9 cellular contexts compared by ENCODE assay signal in the genomic region with DNA sequence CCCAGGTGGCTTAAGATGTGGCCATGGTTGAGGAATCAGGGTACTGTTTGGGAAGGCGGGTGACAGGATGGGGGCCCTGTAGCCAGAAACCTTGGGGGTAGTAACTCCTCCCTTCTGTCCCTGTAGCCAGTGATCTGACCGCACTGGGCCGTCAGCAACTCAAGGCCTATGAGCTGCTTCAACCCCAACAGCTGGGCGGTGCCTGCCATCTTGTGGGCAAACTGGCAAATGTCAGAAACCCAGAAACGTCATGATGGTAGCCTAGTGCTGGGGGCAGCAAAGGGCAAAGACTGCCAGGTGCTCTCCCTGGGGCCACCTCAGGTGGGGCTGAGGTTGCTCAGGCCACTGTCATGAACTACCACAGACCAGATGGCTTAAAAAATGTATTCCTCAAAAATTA. TPM values are rescaled to one million over a fixed set of nuclear protein-coding genes. Genes with fewer than 3 reads are reported as not detected.
DNase-seq lines count a peak whose midpoint lies in the region; ATAC-seq and TF ChIP-seq lines count a peak whose summit lies in the region.
"Had no signal": no experiment of that assay in that cellular context is flagged by ENCODE, and none has a peak within 500 bp of the region (broad histone marks: within the 10 kb centered on the region; RNA-seq: fewer than 3 reads in every experiment).

No MANE protein-coding gene starts in this region.

- no peak overlapping the region for H3K4me3 Mint-ChIP-seq in endodermal cell

- ATAC-seq in HG03521 (IDR thresholded peaks at IDR 0.05; ENCODE audit: unreplicated experiment) (no peak), GM21786 (IDR thresholded peaks at IDR 0.05; ENCODE audit: unreplicated experiment) (no peak)

- no peak overlapping the region for H3K9ac ChIP-seq in endodermal cell (ENCODE audit: extremely low read depth, low read length, poor library complexity, severe bottlenecking)

- peak; percentile 44 for DNase-seq in CD1c-positive myeloid dendritic cell (ENCODE audit: extremely low spot score)
- DNase-seq in HCEC 1CT: peak; percentile 36
- peak; percentile 34 for DNase-seq in SK-N-DZ (ENCODE audit: low spot score)
- DNase-seq in endodermal cell: peak; percentile 87
- peak; percentile 95 for DNase-seq in osteoblast (ENCODE audit: insufficient read length, low spot score, missing footprints)
- no peak for DNase-seq in mesenteric fat pad (ENCODE audit: low spot score)
- DNase-seq: naive B cell had no signal

- H3K4me1 Mint-ChIP-seq in endodermal cell: peaks cover 4% of the 10 kb centered on the region

- H3K9me3 Mint-ChIP-seq in endodermal cell: peaks cover 2% of the 10 kb centered on the region

- H3K27me3 ChIP-seq in endodermal cell (ENCODE audit: control insufficient read depth, insufficient read depth, low read length, poor library complexity, severe bottlenecking) (no peaks in the 10 kb centered on the region), osteoblast (ENCODE audit: insufficient read depth, low read length) (no peaks in the 10 kb centered on the region)

- no peak overlapping the region for H3K4me2 ChIP-seq in osteoblast (ENCODE audit: insufficient read depth, low read length)

- peaks cover 28% of the 10 kb centered on the region for H3K36me3 Mint-ChIP-seq in endodermal cell (ENCODE audit: low read depth)

- H4K20me1 ChIP-seq in osteoblast (ENCODE audit: insufficient read depth, low read length): peaks cover 47% of the 10 kb centered on the region

- H3K36me3 ChIP-seq in endodermal cell (ENCODE audit: control insufficient read depth, insufficient read depth, low read length) (peaks cover 29% of the 10 kb centered on the region), osteoblast (ENCODE audit: insufficient read depth, low read length) (peaks cover 22% of the 10 kb centered on the region)

- WGBS in endodermal cell (ENCODE audit: insufficient coverage in 1 of 2, insufficient read length in 1 of 2), 2 experiments: 88 to 90% methylated on average over 2 to 5 of the region's 5 CpGs

- H3K27me3 Mint-ChIP-seq in endodermal cell (ENCODE audit: insufficient read depth): no peaks in the 10 kb centered on the region
- H3K27me3 Mint-ChIP-seq: naive B cell had no signal

- H2AFZ ChIP-seq in osteoblast (ENCODE audit: low read length): no peak overlapping the region

- peaks cover 84% of the 10 kb centered on the region for H3K79me2 ChIP-seq in osteoblast (ENCODE audit: insufficient read depth, low read length)

- H3K4me1 ChIP-seq in endodermal cell (ENCODE audit: control insufficient read depth, insufficient read depth, low read length) (no peaks in the 10 kb centered on the region), osteoblast (ENCODE audit: insufficient read depth, low read length) (peaks cover 13% of the 10 kb centered on the region)

- peak overlapping the region; percentile 50 for H3K27ac Mint-ChIP-seq in endodermal cell

- H3K27ac ChIP-seq in endodermal cell (ENCODE audit: low read depth, low read length) (no peak overlapping the region), osteoblast (ENCODE audit: low read depth, low read length) (no peak overlapping the region)

- H3K9me3 ChIP-seq in endodermal cell (ENCODE audit: control insufficient read depth, low read length) (no peaks in the 10 kb centered on the region), osteoblast (ENCODE audit: low read depth, low read length) (no peaks in the 10 kb centered on the region)

- peak; percentile 71 for TF ChIP-seq CTCF in endodermal cell (conservative IDR thresholded peaks at IDR 0.05)
- TF ChIP-seq CTCF in osteoblast (IDR thresholded peaks at IDR 0.05; ENCODE audit: extremely low read depth, low read depth, low read length): peak; percentile 44

- H3K4me3 ChIP-seq in endodermal cell (ENCODE audit: low read length) (no peak overlapping the region), osteoblast (ENCODE audit: insufficient read depth, low read length) (no peak overlapping the region)

RNA-seq across cellular contexts. Expression of a gene that starts 3.5 kb away (rescaled TPM):
- 379 and 401 TPM in 2 replicates for polyA plus RNA-seq in SK-N-DZ (2014; cell fraction: cytosol; rRNA removed)
- polyA plus RNA-seq in SK-N-DZ (2014; cell fraction: nucleus; rRNA removed): 193 and 231 TPM in 2 replicates
- total RNA-seq in endodermal cell (100 to 1,000 TPM; 226 to 241 TPM), osteoblast (179 and 180 TPM in 2 replicates), mesenteric fat pad (147 TPM)
- 166 TPM for polyA plus RNA-seq in endodermal cell (2013, experiment 1 of 2)
- polyA plus RNA-seq in endodermal cell (2013, experiment 2 of 2): 159 TPM

RNA-seq across cellular contexts. Expression of a gene that starts 3.9 kb away (rescaled TPM):
- polyA plus RNA-seq in SK-N-DZ (2014; cell fraction: cytosol; rRNA removed): 74.4 and 86.0 TPM in 2 replicates
- 61.0 and 74.5 TPM in 2 replicates for polyA plus RNA-seq in SK-N-DZ (2014; cell fraction: nucleus; rRNA removed)
- total RNA-seq in endodermal cell: 10 to 100 TPM; 30.4 to 37.9 TPM
- 23.5 TPM for polyA plus RNA-seq in endodermal cell (2013, experiment 1 of 2)
- 23.6 TPM for polyA plus RNA-seq in endodermal cell (2013, experiment 2 of 2)
- total RNA-seq in osteoblast: 46.7 and 52.5 TPM in 2 replicates
- total RNA-seq in mesenteric fat pad: 49.1 TPM

RNA-seq across cellular contexts. Expression of a gene that starts 19.7 kb away (rescaled TPM):
- 12.0 and 23.7 TPM in 2 replicates for polyA plus RNA-seq in SK-N-DZ (2014; cell fraction: cytosol; rRNA removed)
- 6.2 and 9.1 TPM in 2 replicates for polyA plus RNA-seq in SK-N-DZ (2014; cell fraction: nucleus; rRNA removed)
- total RNA-seq in endodermal cell (10 to 100 TPM; 16.6 to 25.5 TPM), osteoblast (0.29 and 0.36 TPM in 2 replicates), mesenteric fat pad (0.45 TPM)
- 16.9 TPM for polyA plus RNA-seq in endodermal cell (2013, experiment 1 of 2)
- polyA plus RNA-seq in endodermal cell (2013, experiment 2 of 2): 19.0 TPM

RNA-seq across cellular contexts. Expression of a gene that starts 25.4 kb away (rescaled TPM):
- 39.8 and 69.9 TPM in 2 replicates for polyA plus RNA-seq in SK-N-DZ (2014; cell fraction: cytosol; rRNA removed)
- 89.5 and 131 TPM in 2 replicates for polyA plus RNA-seq in SK-N-DZ (2014; cell fraction: nucleus; rRNA removed)
- total RNA-seq in endodermal cell: 10 to 100 TPM; 21.5 to 31.2 TPM
- polyA plus RNA-seq in endodermal cell (2013, experiment 1 of 2): 63.3 TPM
- polyA plus RNA-seq in endodermal cell (2013, experiment 2 of 2): 51.0 TPM
- 98.4 and 107 TPM in 2 replicates for total RNA-seq in osteoblast
- 31.5 TPM for total RNA-seq in mesenteric fat pad

Comparison
In these comparisons a context has a peak if more than half of its experiments do, and no peak if none do; other contexts are left out.
1. RNA of a gene that starts 19.7 kb away (total RNA-seq): 16.6 to 25.5 TPM in endodermal cell; 0.45 TPM in mesenteric fat pad (single experiment) and 0.29 to 0.36 TPM in osteoblast; every median in the first group is over 10 times any median in the second.